In genomic region chr1:232950197-232950918, GRCh38 we compare ENCODE assay signal across 1 cellular context.
TF ChIP-seq lines count a peak whose summit lies in the region.

Gene NTPCR, plus strand, starts transcription at chr1:232950611. Its CDS starts 100 bp downstream, at chr1:232950711.

TF ChIP-seq in K562, 482 proteins besides CTCF, POLR2A, EP300 and RAD21 (continued from another document and continues in another):
- TF ChIP-seq MGA (IDR thresholded peaks at IDR 0.05) (peak; percentile 40), PBX2 (CRISPR knock-in tag; IDR thresholded peaks at IDR 0.05; ENCODE audit: low read depth) (no peak), PBX2 (tag; conservative IDR thresholded peaks at IDR 0.05; ENCODE audit: low read depth) (no peak), USF2 (CRISPR knock-in tag; IDR thresholded peaks at IDR 0.05) (no peak), ZNF41 (CRISPR knock-in tag; conservative IDR thresholded peaks at IDR 0.05) (peak; percentile 72), TCFL5 (CRISPR knock-in tag; conservative IDR thresholded peaks at IDR 0.05) (no peak), SMAD4 (CRISPR knock-in tag; conservative IDR thresholded peaks at IDR 0.05) (no peak), RBFOX2 (IDR thresholded peaks at IDR 0.05; ENCODE audit: low read depth, low read length) (peak; percentile 85), SP2 (IDR thresholded peaks at IDR 0.05; ENCODE audit: extremely low read depth, low read depth, low read length, poor library complexity, severe bottlenecking) (no peak), MNT (conservative IDR thresholded peaks at IDR 0.05) (peak; percentile 74 to 85), ZNF134 (CRISPR knock-in tag; conservative IDR thresholded peaks at IDR 0.05) (no peak), E2F6 (IDR thresholded peaks at IDR 0.05; ENCODE audit: borderline replicate concordance in 1 of 2, extremely low read depth in 1 of 2, insufficient read depth in 1 of 2, insufficient read length in 1 of 2, low read depth in 1 of 2, low read length in 1 of 2, poor library complexity in 1 of 2, severe bottlenecking in 1 of 2) (peak in 1 of 2 experiments; percentile 76), KLF6 (CRISPR knock-in tag; IDR thresholded peaks at IDR 0.05; ENCODE audit: borderline replicate concordance) (peak; percentile 33; the same call in 1 of the 2 replicates), E2F1 (CRISPR knock-in tag; IDR thresholded peaks at IDR 0.05) (peak; percentile 63; the same call in 1 of the 2 replicates), CCAR2 (IDR thresholded peaks at IDR 0.05; ENCODE audit: low read depth, low read length) (no peak), ZNF609 (CRISPR knock-in tag; IDR thresholded peaks at IDR 0.05; ENCODE audit: borderline replicate concordance) (no peak), PHF8 (IDR thresholded peaks at IDR 0.05; ENCODE audit: borderline replicate concordance, low read length) (peak; percentile 72; the same call in 1 of the 2 replicates), ELF2 (CRISPR knock-in tag; IDR thresholded peaks at IDR 0.05) (no peak), SAFB2 (IDR thresholded peaks at IDR 0.05; ENCODE audit: borderline replicate concordance, low read depth, low read length, severe bottlenecking) (no peak), NR1H2 (CRISPR knock-in tag; IDR thresholded peaks at IDR 0.05) (no peak), KDM1A (IDR thresholded peaks at IDR 0.05) (no peak), CGGBP1 (CRISPR knock-in tag; IDR thresholded peaks at IDR 0.05) (no peak), ZNF143 (CRISPR knock-in tag; IDR thresholded peaks at IDR 0.05) (no peak), STAG1 (CRISPR knock-in tag; IDR thresholded peaks at IDR 0.05; ENCODE audit: borderline replicate concordance) (no peak), EHMT2 (IDR thresholded peaks at IDR 0.05) (peak; percentile 93), MCM5 (IDR thresholded peaks at IDR 0.05; ENCODE audit: low read depth) (no peak)
